Comparison of ENCODE assay signal across 8 cellular contexts in the genomic region with DNA sequence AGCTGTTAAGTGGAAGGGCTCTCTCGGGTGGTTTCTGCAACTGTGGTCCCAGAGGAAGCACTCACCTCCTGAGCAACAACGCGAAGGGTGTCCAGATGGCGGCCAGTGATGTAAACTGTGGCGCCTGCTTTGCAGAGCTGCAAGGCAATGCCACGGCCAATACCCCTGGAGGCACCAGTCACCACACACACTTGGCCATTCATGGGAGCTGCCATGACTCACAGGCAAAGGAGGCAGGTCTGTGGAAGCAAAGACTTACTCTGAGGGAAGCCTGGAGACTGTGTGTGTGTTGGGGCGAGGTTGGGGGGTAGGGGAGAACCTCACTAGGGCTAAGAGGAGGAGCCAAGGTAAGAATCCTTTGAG. TPM values are rescaled to one million over a fixed set of nuclear protein-coding genes. Genes with fewer than 3 reads are reported as not detected.
DNase-seq lines count a peak whose midpoint lies in the region; ATAC-seq and TF ChIP-seq lines count a peak whose summit lies in the region.

No MANE protein-coding gene starts in this region.

- intact Hi-C loops in activated naive CD4-positive, alpha-beta T cell treated with anti-CD3 and anti-CD28 coated beads for 36 hours (cut with micrococcal nuclease) = loop anchor here (1.0 to 5.0 kb wide), 8 partner anchors 9 to 207 kb away; a partner anchor contains a TSS
- intact Hi-C loops in aorta (cut with DNase I) = loop anchor here in 1 of 2 donors (5.0 kb wide), 1 partner anchor 57 kb away; a partner anchor contains a TSS

- H3K4me1 ChIP-seq in mesodermal cell (ENCODE audit: control insufficient read depth, insufficient read depth, low read length, poor library complexity, severe bottlenecking) (peaks cover 16% of the 10 kb centered on the region), aorta (ENCODE audit: control insufficient read depth in 1 of 2, insufficient read depth in 2 of 2, low read length in 2 of 2) (no peaks in the 10 kb centered on the region)

- WGBS in mesodermal cell (ENCODE audit: insufficient coverage in 2 of 2), 2 experiments = 78% methylated on average over 6 to 7 of the region's 7 CpGs
- WGBS in aorta, 2 donors = 50 to 51% methylated on average over 7 of the region's 7 CpGs

- H3K36me3 ChIP-seq in mesodermal cell (ENCODE audit: control insufficient read depth, insufficient read depth, low read length) = peaks cover 43% of the 10 kb centered on the region
- peaks cover 0 to 3% of the 10 kb centered on the region in 2 donors for H3K36me3 ChIP-seq in aorta (ENCODE audit: control insufficient read depth in 1 of 2, insufficient read depth in 2 of 2, low read length in 1 of 2)

- CTCF ChIA-PET in activated naive CD4-positive, alpha-beta T cell treated with anti-CD3 and anti-CD28 coated beads for 36 hours (lab: Charles Lee) = interaction anchor here (0.6 to 9.3 kb wide), 14 partner anchors 9 to 152 kb away, joined by 3 to 310 read pairs (median 18); a partner anchor contains a TSS

- no peaks in the 10 kb centered on the region for H3K9me3 ChIP-seq in mesodermal cell (ENCODE audit: control insufficient read depth, low read length)
- no peaks in the 10 kb centered on the region for H3K9me3 ChIP-seq in aorta (ENCODE audit: control insufficient read depth, low read length)

- peak overlapping the region; percentile 87 for H3K4me3 Mint-ChIP-seq in activated naive CD4-positive, alpha-beta T cell treated with anti-CD3 and anti-CD28 coated beads for 36 hours

- peaks cover 11% of the 10 kb centered on the region for H3K36me3 Mint-ChIP-seq in activated naive CD4-positive, alpha-beta T cell treated with anti-CD3 and anti-CD28 coated beads for 36 hours (ENCODE audit: low read depth)

- peak; percentile 38 for DNase-seq in activated naive CD4-positive, alpha-beta T cell treated with anti-CD3 and anti-CD28 coated beads for 36 hours
- DNase-seq in activated naive CD4-positive, alpha-beta T cell treated with anti-CD3 and anti-CD28 coated beads, Interleukin-2, amount 50 U/mL, for 16 hours = no peak
- DNase-seq in NCI-H69 (lab: John Stamatoyannopoulos, UW) = peak; percentile 67
- DNase-seq in coronary artery (ENCODE audit: low spot score) = no peak
- no peak for DNase-seq in aorta
- DNase-seq in putamen (ENCODE audit: low spot score) = no peak

- ATAC-seq in aorta (ENCODE audit: low FRiP score) (peak; percentile 4), HG03342 (IDR thresholded peaks at IDR 0.05; ENCODE audit: unreplicated experiment) (no peak)

- TF ChIP-seq CTCF in coronary artery (IDR thresholded peaks at IDR 0.05) = no peak

- H3K27me3 ChIP-seq in aorta (ENCODE audit: control insufficient read depth in 1 of 2, insufficient read depth in 2 of 2, low read length in 1 of 2) = no peaks in the 10 kb centered on the region

- peak overlapping the region; percentile 89 for H3K27ac Mint-ChIP-seq in activated naive CD4-positive, alpha-beta T cell treated with anti-CD3 and anti-CD28 coated beads for 36 hours

- H3K27ac ChIP-seq in coronary artery (peak overlapping the region; percentile 81 to 92), mesodermal cell (ENCODE audit: low read depth, low read length, severe bottlenecking) (peak overlapping the region; percentile 47), aorta (ENCODE audit: low read depth in 1 of 2, low read length in 2 of 2) (no peak overlapping the region)

- no peaks in the 10 kb centered on the region for H3K27me3 Mint-ChIP-seq in activated naive CD4-positive, alpha-beta T cell treated with anti-CD3 and anti-CD28 coated beads for 36 hours (ENCODE audit: low read depth)

- no peaks in the 10 kb centered on the region for H3K9me3 Mint-ChIP-seq in activated naive CD4-positive, alpha-beta T cell treated with anti-CD3 and anti-CD28 coated beads for 36 hours

- H3K4me3 ChIP-seq in coronary artery (peak overlapping the region; percentile 94), mesodermal cell (ENCODE audit: extremely low read depth, insufficient read depth, low read length, poor library complexity, severe bottlenecking) (peak overlapping the region; percentile 92), aorta (ENCODE audit: low read length in 2 of 2) (peak overlapping the region; percentile 58 to 90)

- H3K4me1 Mint-ChIP-seq in activated naive CD4-positive, alpha-beta T cell treated with anti-CD3 and anti-CD28 coated beads for 36 hours (ENCODE audit: low read depth) = peaks cover 47% of the 10 kb centered on the region

RNA-seq across cellular contexts. Expression of a gene that starts 0.7 kb away (rescaled TPM):
- 10 to 100 TPM; 11.8 to 13.8 TPM for total RNA-seq in activated naive CD4-positive, alpha-beta T cell treated with anti-CD3 and anti-CD28 coated beads for 36 hours
- 25.6 TPM for polyA plus RNA-seq in mesodermal cell (2013, experiment 1 of 2)
- polyA plus RNA-seq in mesodermal cell (2013, experiment 2 of 2) = 23.2 TPM
- total RNA-seq in aorta = 10 to 100 TPM; 21.2 to 27.3 TPM
- polyA plus RNA-seq in aorta = 10 to 100 TPM; 29.6 to 33.2 TPM

RNA-seq across cellular contexts. Expression of a gene that starts 0.8 kb away (rescaled TPM):
- total RNA-seq in activated naive CD4-positive, alpha-beta T cell treated with anti-CD3 and anti-CD28 coated beads for 36 hours = 10 to 100 TPM; 24.8 to 26.4 TPM
- polyA plus RNA-seq in mesodermal cell (2013, experiment 1 of 2) = 16.8 TPM
- polyA plus RNA-seq in mesodermal cell (2013, experiment 2 of 2) = 15.7 TPM
- total RNA-seq in aorta = 10 to 100 TPM; 17.8 to 19.9 TPM
- 10 to 100 TPM in 1 of 2 donors, 1 to 10 TPM in 1; 7.9 to 10.8 TPM for polyA plus RNA-seq in aorta

RNA-seq across cellular contexts. Expression of a gene that starts 8.9 kb away (rescaled TPM):
- total RNA-seq in activated naive CD4-positive, alpha-beta T cell treated with anti-CD3 and anti-CD28 coated beads for 36 hours = 10 to 100 TPM; 10.9 to 15.1 TPM
- polyA plus RNA-seq in mesodermal cell (2013, experiment 1 of 2) = not detected
- polyA plus RNA-seq in mesodermal cell (2013, experiment 2 of 2) = not detected
- total RNA-seq in aorta = 10 to 100 TPM; 12.2 to 13.9 TPM
- 10 to 100 TPM in 1 of 2 donors, 1 to 10 TPM in 1; 3.3 to 17.2 TPM for polyA plus RNA-seq in aorta

RNA-seq across cellular contexts. Expression of a gene that starts 11.1 kb away (rescaled TPM):
- total RNA-seq in activated naive CD4-positive, alpha-beta T cell treated with anti-CD3 and anti-CD28 coated beads for 36 hours = 10 to 100 TPM; 12.2 to 12.8 TPM
- 5.5 TPM for polyA plus RNA-seq in mesodermal cell (2013, experiment 1 of 2)
- polyA plus RNA-seq in mesodermal cell (2013, experiment 2 of 2) = 4.3 TPM
- 1 to 10 TPM; 3.7 to 5.5 TPM for total RNA-seq in aorta
- polyA plus RNA-seq in aorta = under 1 TPM; 0.38 to 0.95 TPM

RNA-seq across cellular contexts. Expression of a gene that starts 12.4 kb away (rescaled TPM):
- total RNA-seq in activated naive CD4-positive, alpha-beta T cell treated with anti-CD3 and anti-CD28 coated beads for 36 hours = 10 to 100 TPM; 10.6 to 11.4 TPM
- 6.7 TPM for polyA plus RNA-seq in mesodermal cell (2013, experiment 1 of 2)
- 6.5 TPM for polyA plus RNA-seq in mesodermal cell (2013, experiment 2 of 2)
- total RNA-seq in aorta = 1 to 10 TPM; 7.0 to 8.2 TPM
- 1 to 10 TPM; 2.9 to 5.2 TPM for polyA plus RNA-seq in aorta

Comparison
In these comparisons a context has a peak if more than half of its experiments do, and no peak if none do; other contexts are left out.
1. DNase-seq: peak in activated naive CD4-positive, alpha-beta T cell treated with anti-CD3 and anti-CD28 coated beads for 36 hours (single experiment) and NCI-H69 (single experiment); none in activated naive CD4-positive, alpha-beta T cell treated with anti-CD3 and anti-CD28 coated beads, Interleukin-2, amount 50 U/mL, for 16 hours (single experiment), coronary artery (single experiment), aorta (0 of 2) and putamen (single experiment).
2. H3K27ac ChIP-seq: peak in coronary artery (2 of 2) and mesodermal cell (single experiment); none in aorta (0 of 2).
3. Peak in every context shown above with its lines, with median percentiles within 50 percentile points of each other: H3K4me3 ChIP-seq.